In the genomic region with DNA sequence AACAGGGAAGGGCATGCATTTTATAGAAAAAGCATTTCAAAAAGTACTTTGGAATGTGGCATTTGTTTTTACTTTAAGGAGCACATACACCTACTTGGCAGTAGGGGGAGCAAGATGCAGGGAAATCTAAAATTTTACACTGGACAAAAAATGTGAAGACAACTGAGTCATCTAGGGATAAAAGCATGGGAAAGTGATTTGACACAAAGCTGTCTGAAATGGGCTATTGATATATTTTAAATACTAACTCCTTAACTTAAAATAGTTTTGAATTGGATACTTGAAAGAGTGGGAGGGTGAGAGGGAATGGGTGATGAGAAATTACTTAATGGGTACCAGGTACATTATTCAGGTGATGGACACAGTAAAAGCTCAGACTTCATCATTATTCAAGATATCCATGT, we compare ENCODE assay signal across 8 cellular contexts. TPM values are rescaled to one million over a fixed set of nuclear protein-coding genes. Genes with fewer than 3 reads are reported as not detected.
DNase-seq lines count a peak whose midpoint lies in the region; TF ChIP-seq lines count a peak whose summit lies in the region.

No MANE protein-coding gene starts in this region.

- no peaks in the 10 kb centered on the region for H3K9me3 Mint-ChIP-seq in activated naive CD4-positive, alpha-beta T cell treated with anti-CD3 and anti-CD28 coated beads for 36 hours

- H3K27me3 Mint-ChIP-seq in activated naive CD4-positive, alpha-beta T cell treated with anti-CD3 and anti-CD28 coated beads for 36 hours (ENCODE audit: low read depth), result peaks cover 24% of the 10 kb centered on the region

- no peaks in the 10 kb centered on the region for H3K36me3 Mint-ChIP-seq in activated naive CD4-positive, alpha-beta T cell treated with anti-CD3 and anti-CD28 coated beads for 36 hours (ENCODE audit: low read depth)

- no peak for DNase-seq in GM10266 (ENCODE audit: extremely low spot score)
- DNase-seq in LoVo (ENCODE audit: low spot score), result peak; percentile 43
- DNase-seq in brain microvascular endothelial cell, result peak; percentile 31
- peak; percentile 54 for DNase-seq in medulla oblongata (ENCODE audit: extremely low spot score)
- DNase-seq in COLO668 (lab: John Stamatoyannopoulos, UW; ENCODE audit: unreplicated experiment), result no peak
- no peak for DNase-seq in HuH-7 (ENCODE audit: low spot score)
- DNase-seq in mesenteric fat pad (ENCODE audit: low spot score), result no peak
- DNase-seq in activated naive CD4-positive, alpha-beta T cell treated with anti-CD3 and anti-CD28 coated beads for 36 hours, result no peak

- H3K27me3 ChIP-seq in brain microvascular endothelial cell (replicated peaks), result no peaks in the 10 kb centered on the region

- H3K4me3 Mint-ChIP-seq in activated naive CD4-positive, alpha-beta T cell treated with anti-CD3 and anti-CD28 coated beads for 36 hours, result no peak overlapping the region

- in situ Hi-C loops in brain microvascular endothelial cell (cut with HindIII; ENCODE audit: low pct_ligation_motif_present, low sequenced_read_pairs), result no loop called here

- CTCF ChIA-PET in activated naive CD4-positive, alpha-beta T cell treated with anti-CD3 and anti-CD28 coated beads for 36 hours (lab: Charles Lee), result interaction anchor here (0.7 to 2.2 kb wide), 7 partner anchors 8 to 642 kb away, joined by 3 to 7 read pairs (median 4); no protein-coding TSS in a partner anchor

- H3K27ac ChIP-seq in brain microvascular endothelial cell, result no peak overlapping the region

- intact Hi-C loops in activated naive CD4-positive, alpha-beta T cell treated with anti-CD3 and anti-CD28 coated beads for 36 hours (cut with micrococcal nuclease), result loop anchor here (1.0 to 2.0 kb wide), 2 partner anchors 643 to 1007 kb away; no protein-coding TSS in a partner anchor

- H3K4me3 ChIP-seq in brain microvascular endothelial cell (ENCODE audit: low read depth, low read length), result no peak overlapping the region

- H3K4me1 Mint-ChIP-seq in activated naive CD4-positive, alpha-beta T cell treated with anti-CD3 and anti-CD28 coated beads for 36 hours (ENCODE audit: low read depth), result no peaks in the 10 kb centered on the region

- H3K27ac Mint-ChIP-seq in activated naive CD4-positive, alpha-beta T cell treated with anti-CD3 and anti-CD28 coated beads for 36 hours, result no peak overlapping the region

- H3K36me3 ChIP-seq in brain microvascular endothelial cell (replicated peaks), result no peaks in the 10 kb centered on the region

- TF ChIP-seq CTCF in GM10266 (IDR thresholded peaks at IDR 0.05; ENCODE audit: control insufficient read depth, insufficient read depth, low read depth, missing control alignments), result peak; percentile 85
- peak; percentile 71 for TF ChIP-seq CTCF in brain microvascular endothelial cell (IDR thresholded peaks at IDR 0.05; ENCODE audit: low read depth, low read length, missing control alignments)

RNA-seq across cellular contexts. Expression of gene TMEM200C, which starts 15.8 kb away (rescaled TPM):
- 0.32 TPM for total RNA-seq in mesenteric fat pad
- not detected for total RNA-seq in activated naive CD4-positive, alpha-beta T cell treated with anti-CD3 and anti-CD28 coated beads for 36 hours

Comparison
In these comparisons a context has a peak if more than half of its experiments do, and no peak if none do; other contexts are left out.
1. DNase-seq: peak in LoVo (single experiment), brain microvascular endothelial cell (single experiment) and medulla oblongata (single experiment); none in GM10266 (single experiment), COLO668 (single experiment), HuH-7 (single experiment), mesenteric fat pad (single experiment) and activated naive CD4-positive, alpha-beta T cell treated with anti-CD3 and anti-CD28 coated beads for 36 hours (single experiment).